9 cellular contexts compared by ENCODE assay signal in genomic region chr11:64036081-64037026, GRCh38. TPM values are rescaled to one million over a fixed set of nuclear protein-coding genes. Genes with fewer than 3 reads are reported as not detected.
DNase-seq lines count a peak whose midpoint lies in the region; ATAC-seq and TF ChIP-seq lines count a peak whose summit lies in the region.
"Had no signal": no experiment of that assay in that cellular context is flagged by ENCODE, and none has a peak within 500 bp of the region (broad histone marks: within the 10 kb centered on the region; RNA-seq: fewer than 3 reads in every experiment).

No MANE protein-coding gene starts in this region.

- no peak for TF ChIP-seq CTCF in fibroblast of pulmonary artery (IDR thresholded peaks at IDR 0.05; ENCODE audit: low read length, missing control alignments)

- H3K4me3 ChIP-seq in fibroblast of pulmonary artery (replicated peaks; ENCODE audit: low read depth, low read length) = peak overlapping the region; percentile 7
- H3K4me3 ChIP-seq: lung had no signal

- peak; percentile 77 for DNase-seq in GM03348 (ENCODE audit: low spot score)
- peak; percentile 15 for DNase-seq in OCI-M1 (lab: John Stamatoyannopoulos, UW)
- peak; percentile 16 for DNase-seq in fibroblast of pulmonary artery (ENCODE audit: low read depth)
- DNase-seq in occipital lobe (lab: John Stamatoyannopoulos, UW) = peak; percentile 39
- DNase-seq in T-helper 2 cell = no peak
- DNase-seq in T-helper 1 cell = no peak

- ATAC-seq in GM18858 (IDR thresholded peaks at IDR 0.05; ENCODE audit: unreplicated experiment) = no peak
- no peak for ATAC-seq in GM18873 (IDR thresholded peaks at IDR 0.05; ENCODE audit: low FRiP score, unreplicated experiment)

RNA-seq across cellular contexts. Expression of gene FLRT1, which starts 0.6 kb away (rescaled TPM):
- 5.0 TPM for total RNA-seq in occipital lobe

RNA-seq across cellular contexts. Expression of gene OTUB1, which starts 50.1 kb away (rescaled TPM):
- 25.3 TPM for total RNA-seq in occipital lobe

Comparison
In these comparisons a context has a peak if more than half of its experiments do, and no peak if none do; other contexts are left out.
1. DNase-seq: peak in GM03348 (single experiment), OCI-M1 (single experiment), fibroblast of pulmonary artery (single experiment) and occipital lobe (single experiment); none in T-helper 2 cell (0 of 5) and T-helper 1 cell (0 of 5).